In the genomic region with DNA sequence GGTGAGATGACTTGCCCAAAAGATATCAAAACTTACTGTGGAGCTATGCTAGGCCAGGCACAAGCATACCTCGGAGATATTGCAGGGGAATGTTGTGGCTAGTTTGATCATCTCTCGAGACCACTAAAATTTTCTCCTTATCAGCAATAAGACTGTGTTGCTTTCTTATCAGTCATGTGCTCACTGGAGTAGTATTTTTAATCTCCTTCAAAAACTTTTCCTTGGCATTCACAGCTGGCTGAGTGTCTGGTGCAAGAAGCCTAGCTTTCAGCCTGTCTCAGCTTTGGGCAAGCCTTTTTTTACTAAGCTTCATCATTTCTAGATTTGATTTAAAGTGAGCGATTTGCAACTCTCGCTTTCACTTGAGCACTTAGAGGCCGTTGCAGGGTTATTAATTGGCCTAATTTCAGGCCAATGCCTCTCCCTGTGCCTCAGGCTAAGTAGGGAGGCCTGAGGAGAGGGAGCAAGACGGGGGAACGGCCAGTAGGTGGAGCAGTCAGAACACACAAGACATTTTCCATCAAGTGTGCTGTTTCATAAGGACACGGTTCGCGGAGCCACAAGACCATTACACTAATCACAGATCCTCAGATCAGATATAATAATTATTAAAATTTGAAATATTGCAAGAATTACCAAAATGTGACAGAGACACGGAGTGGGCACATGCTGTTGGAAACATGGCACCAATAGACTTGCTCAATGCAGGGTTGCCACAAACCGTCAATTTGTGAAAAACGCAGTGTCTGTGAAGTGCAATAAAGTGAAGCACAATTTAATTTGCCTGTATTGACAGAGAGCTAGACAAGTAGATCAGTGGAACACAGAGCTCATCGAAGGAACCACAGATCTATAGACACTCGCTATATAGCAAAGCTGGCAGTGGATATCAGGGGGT, we compare ENCODE assay signal across 1 cellular context.
TF ChIP-seq lines count a peak whose summit lies in the region.

No MANE protein-coding gene starts in this region.

TF ChIP-seq in H1, 55 proteins besides CTCF, POLR2A, EP300 and RAD21 (continued from another document):
- TF ChIP-seq SP1 (IDR thresholded peaks at IDR 0.05; ENCODE audit: low read depth, low read length) (no peak), CBX5 (IDR thresholded peaks at IDR 0.05; ENCODE audit: low read depth, low read length) (no peak), NRF1 (IDR thresholded peaks at IDR 0.05; ENCODE audit: low read depth, low read length) (no peak), SP4 (IDR thresholded peaks at IDR 0.05; ENCODE audit: low read length) (no peak), HDAC2 (IDR thresholded peaks at IDR 0.05; ENCODE audit: borderline replicate concordance in 1 of 2, low read depth in 2 of 2, low read length in 2 of 2) (no peak)
